Comparison of ENCODE assay signal across 11 cellular contexts in the genomic region with DNA sequence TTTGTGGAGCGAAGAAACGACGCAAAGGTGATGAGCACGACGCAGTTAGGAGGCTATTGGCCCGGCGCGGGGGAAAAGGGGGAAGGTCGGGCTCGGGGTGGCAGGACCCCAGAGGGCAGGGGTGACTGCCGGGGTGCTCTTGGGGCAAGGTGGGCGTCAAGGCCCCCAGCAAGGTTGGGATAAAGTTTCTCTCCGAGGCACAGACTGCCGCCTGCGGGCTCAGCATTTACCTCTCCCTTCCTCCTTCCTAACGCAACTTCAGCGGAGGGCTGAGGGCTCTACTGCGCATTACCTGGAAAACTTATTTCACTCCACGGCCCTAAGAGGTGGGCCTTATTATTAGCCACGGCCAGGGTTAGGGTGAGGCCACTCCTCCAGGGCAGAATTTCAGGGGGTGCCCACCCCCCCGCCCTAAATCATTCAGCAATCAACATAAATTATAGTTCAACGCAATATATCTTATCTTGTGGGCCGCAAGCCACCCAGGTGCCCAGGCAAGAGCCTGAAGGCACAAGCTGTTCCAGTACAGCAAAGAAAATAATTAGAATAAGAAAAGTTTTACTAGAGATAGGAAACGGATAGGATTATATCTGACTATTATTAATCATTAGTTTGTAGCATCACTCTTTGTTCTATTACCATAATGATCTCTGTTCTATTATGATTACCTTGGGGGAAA. TPM values are rescaled to one million over a fixed set of nuclear protein-coding genes. Genes with fewer than 3 reads are reported as not detected.
DNase-seq lines count a peak whose midpoint lies in the region; ATAC-seq and TF ChIP-seq lines count a peak whose summit lies in the region.
"Not testable (repeated sequence)": the region's sequence is repeated elsewhere in the genome, so short reads cannot be mapped to it uniquely, and the experiment has no call there.
"Had no signal": no experiment of that assay in that cellular context is flagged by ENCODE, and none has a peak within 500 bp of the region (broad histone marks: within the 10 kb centered on the region; RNA-seq: fewer than 3 reads in every experiment).

No MANE protein-coding gene starts in this region.

- TF ChIP-seq CTCF in DOHH2 (IDR thresholded peaks at IDR 0.05; ENCODE audit: low read depth, low read length, poor library complexity, severe bottlenecking); colonic mucosa (IDR thresholded peaks at IDR 0.05); vagina (IDR thresholded peaks at IDR 0.05): not testable (repeated sequence)

- H3K9me2 ChIP-seq in DOHH2 (replicated peaks; ENCODE audit: control insufficient read depth, low read length) = not testable (repeated sequence)

- not testable (repeated sequence) for H3K9me3 ChIP-seq in DOHH2 (ENCODE audit: control insufficient read depth, insufficient read depth, low read length); colonic mucosa; right cardiac atrium (ENCODE audit: control insufficient read depth, low read length); naive thymus-derived CD4-positive, alpha-beta T cell (ENCODE audit: control insufficient read depth in 2 of 3, low read length in 3 of 3); skeletal muscle satellite cell (replicated peaks; ENCODE audit: low read length); vagina

- not testable (repeated sequence) for H3K27me3 Mint-ChIP-seq in naive thymus-derived CD4-positive, alpha-beta T cell

- H3K9ac ChIP-seq in colonic mucosa (ENCODE audit: low read depth in 2 of 2, low read length in 2 of 2) (peak overlapping the region in 1 of 2 donors; percentile 83), skeletal muscle satellite cell (ENCODE audit: low read depth, low read length) (peak overlapping the region; percentile 52)

- in situ Hi-C loops in SK-MEL-5 (cut with HindIII; ENCODE audit: low pct_unique_long_range_greater_than_20kb, low sequenced_read_pairs) = not testable (repeated sequence)

- H3K4me1 ChIP-seq in DOHH2 (ENCODE audit: control insufficient read depth, low read length); colonic mucosa; right cardiac atrium (ENCODE audit: control insufficient read depth, insufficient read depth, low read length); naive thymus-derived CD4-positive, alpha-beta T cell (ENCODE audit: control insufficient read depth in 2 of 2, insufficient read depth in 2 of 2, low read length in 2 of 2); skeletal muscle satellite cell (ENCODE audit: control insufficient read depth, insufficient read depth, low read length); vagina: not testable (repeated sequence)

- TF ChIP-seq POLR2A in vagina (IDR thresholded peaks at IDR 0.05) = not testable (repeated sequence)

- 69% methylated on average over 16 of the region's 24 CpGs for WGBS in right cardiac atrium

- H3K36me3 ChIP-seq in DOHH2 (ENCODE audit: control insufficient read depth, low read length); colonic mucosa; naive thymus-derived CD4-positive, alpha-beta T cell (ENCODE audit: control insufficient read depth in 2 of 3, insufficient read depth in 3 of 3, low read length in 3 of 3); skeletal muscle satellite cell (ENCODE audit: insufficient read depth, low read length); vagina: not testable (repeated sequence)

- not testable (repeated sequence) for H4K20me1 ChIP-seq in DOHH2 (ENCODE audit: control insufficient read depth, insufficient read depth, low read depth, low read length)

- not testable (repeated sequence) for H3K27ac ChIP-seq in DOHH2 (ENCODE audit: low read depth, low read length); colonic mucosa; naive thymus-derived CD4-positive, alpha-beta T cell (ENCODE audit: low read depth, low read length)
- H3K27ac ChIP-seq in right cardiac atrium (ENCODE audit: low read length) (peak overlapping the region; percentile 18), vagina (peak overlapping the region; percentile 24)

- H3K9me3 Mint-ChIP-seq in naive thymus-derived CD4-positive, alpha-beta T cell = not testable (repeated sequence)

- H3K27ac Mint-ChIP-seq in naive thymus-derived CD4-positive, alpha-beta T cell = peak overlapping the region in 3 of 9 donors; percentile 53 to 80 (median 60)

- H3K36me3 Mint-ChIP-seq in naive thymus-derived CD4-positive, alpha-beta T cell = not testable (repeated sequence)

- H3K4me2 ChIP-seq in DOHH2 (ENCODE audit: low read length) = peak overlapping the region; percentile 20; the same call in 1 of the 2 replicates
- peak overlapping the region; percentile 35 for H3K4me2 ChIP-seq in skeletal muscle satellite cell (ENCODE audit: low read length)

- not testable (repeated sequence) for H3K27me3 ChIP-seq in DOHH2 (ENCODE audit: control insufficient read depth, low read length); colonic mucosa; right cardiac atrium (ENCODE audit: control insufficient read depth, insufficient read depth); naive thymus-derived CD4-positive, alpha-beta T cell (ENCODE audit: control insufficient read depth in 2 of 2, insufficient read depth in 2 of 2, low read length in 2 of 2); skeletal muscle satellite cell (ENCODE audit: control insufficient read depth, insufficient read depth, low read length); vagina

- peak; percentile 0 for DNase-seq in SK-MEL-5 (ENCODE audit: low read depth, low spot score)
- DNase-seq in activated effector memory CD4-positive, alpha-beta T cell treated with Interleukin-2 at 50 U/mL for 16 hours = peak; percentile 15
- DNase-seq in colonic mucosa = peak; percentile 85
- peak; percentile 59 to 71 (median 69) for DNase-seq in right cardiac atrium
- peak in 6 of 9 donors; percentile 15 to 42 (median 28) for DNase-seq in naive thymus-derived CD4-positive, alpha-beta T cell
- DNase-seq in vagina (ENCODE audit: extremely low spot score in 2 of 2) = peak; percentile 25 to 67

- H3K4me3 Mint-ChIP-seq in naive thymus-derived CD4-positive, alpha-beta T cell = peak overlapping the region in 5 of 10 donors; percentile 30 to 73 (median 65)

- not testable (repeated sequence) for H3K4me1 Mint-ChIP-seq in naive thymus-derived CD4-positive, alpha-beta T cell

- intact Hi-C loops in colonic mucosa (cut with DNase I); right cardiac atrium (cut with DNase I); naive thymus-derived CD4-positive, alpha-beta T cell (cut with micrococcal nuclease); vagina (cut with DNase I): not testable (repeated sequence)

- not testable (repeated sequence) for H3K4me3 ChIP-seq in DOHH2 (ENCODE audit: low read length); colonic mucosa; right cardiac atrium (ENCODE audit: low read length); naive thymus-derived CD4-positive, alpha-beta T cell (ENCODE audit: low read length); skeletal muscle satellite cell (ENCODE audit: low read length)
- peak overlapping the region; percentile 7 to 42 for H3K4me3 ChIP-seq in vagina

- H3F3A ChIP-seq in DOHH2 (ENCODE audit: control insufficient read depth, insufficient read depth) = not testable (repeated sequence)

- CTCF ChIA-PET in naive thymus-derived CD4-positive, alpha-beta T cell (lab: Charles Lee) = not testable (repeated sequence)

- POLR2A ChIA-PET in naive thymus-derived CD4-positive, alpha-beta T cell (lab: Charles Lee) = not testable (repeated sequence)

- not testable (repeated sequence) for H3K79me2 ChIP-seq in DOHH2 (ENCODE audit: control insufficient read depth, low read length)

- ATAC-seq in right cardiac atrium; naive thymus-derived CD4-positive, alpha-beta T cell: not testable (repeated sequence)

RNA-seq across cellular contexts. Expression of a gene that starts 1.6 kb away (rescaled TPM):
- total RNA-seq in SK-MEL-5 (2014; rRNA removed; shearing (Covaris generic)) = not detected in 2 replicates
- polyA plus RNA-seq in SK-MEL-5 (2015; cell fraction: cytosol; rRNA removed) = not detected in 2 replicates
- not detected in 2 replicates for polyA plus RNA-seq in SK-MEL-5 (2015; cell fraction: nucleus; rRNA removed)
- 1,000 to 10,000 TPM; 2,735 to 6,693 TPM for total RNA-seq in colonic mucosa
- total RNA-seq in right cardiac atrium = 1,000 to 10,000 TPM; 4,539 to 8,032 (median 6,851) TPM
- polyA plus RNA-seq in right cardiac atrium = not detected
- total RNA-seq in naive thymus-derived CD4-positive, alpha-beta T cell = 1,000 to 10,000 TPM; 2,629 to 6,823 (median 3,564) TPM
- not detected for polyA plus RNA-seq in naive thymus-derived CD4-positive, alpha-beta T cell
- not detected in 2 replicates for total RNA-seq in skeletal muscle satellite cell (2012; rRNA removed)
- not detected for total RNA-seq in vagina
- total RNA-seq: frontal cortex, liver, M059J had no signal

RNA-seq across cellular contexts. Expression of a gene that starts 3.7 kb away (rescaled TPM):
- total RNA-seq in SK-MEL-5 (2014; rRNA removed; shearing (Covaris generic)) = not detected in 2 replicates
- not detected in 2 replicates for polyA plus RNA-seq in SK-MEL-5 (2015; cell fraction: cytosol; rRNA removed)
- polyA plus RNA-seq in SK-MEL-5 (2015; cell fraction: nucleus; rRNA removed) = not detected in 2 replicates
- not detected for total RNA-seq in colonic mucosa
- total RNA-seq in right cardiac atrium = not detected
- polyA plus RNA-seq in right cardiac atrium = 0.16 TPM
- 1 to 10 TPM in 2 of 5 experiments, under 1 TPM in 1, not detected in 2; 0.72 to 2.0 (median 1.7) TPM for total RNA-seq in naive thymus-derived CD4-positive, alpha-beta T cell
- 1 to 10 TPM in 1 of 2 donors, not detected in 1; 1.3 TPM for polyA plus RNA-seq in naive thymus-derived CD4-positive, alpha-beta T cell
- not detected in 2 replicates for total RNA-seq in skeletal muscle satellite cell (2012; rRNA removed)
- total RNA-seq in vagina = not detected
- total RNA-seq: frontal cortex, liver, M059J had no signal

RNA-seq across cellular contexts. Expression of a gene that starts 20.5 kb away (rescaled TPM):
- total RNA-seq in SK-MEL-5 (2014; rRNA removed; shearing (Covaris generic)) = 1.2 and 1.3 TPM in 2 replicates
- polyA plus RNA-seq in SK-MEL-5 (2015; cell fraction: cytosol; rRNA removed) = 3.0 and 7.7 TPM in 2 replicates
- polyA plus RNA-seq in SK-MEL-5 (2015; cell fraction: nucleus; rRNA removed) = 2.0 and 3.8 TPM in 2 replicates
- total RNA-seq in colonic mucosa (10 to 100 TPM in 1 of 2 donors, 1 to 10 TPM in 1; 4.8 to 10.2 TPM), right cardiac atrium (1 to 10 TPM; 4.9 to 8.7 (median 6.7) TPM), vagina (6.6 TPM)
- polyA plus RNA-seq in right cardiac atrium = 2.8 TPM
- total RNA-seq in naive thymus-derived CD4-positive, alpha-beta T cell = 10 to 100 TPM; 10.4 to 20.7 (median 13.9) TPM
- 1 to 10 TPM; 1.6 to 6.6 TPM for polyA plus RNA-seq in naive thymus-derived CD4-positive, alpha-beta T cell
- 2.8 and 3.0 TPM in 2 replicates for total RNA-seq in skeletal muscle satellite cell (2012; rRNA removed)

Comparison
In these comparisons a context has a peak if more than half of its experiments do, and no peak if none do; other contexts are left out.
1. DNase-seq: peak in every context shown above with its lines; median percentile 85 in colonic mucosa; 69 in right cardiac atrium; 46 in vagina; 28 in naive thymus-derived CD4-positive, alpha-beta T cell; 15 in activated effector memory CD4-positive, alpha-beta T cell treated with Interleukin-2 at 50 U/mL for 16 hours; 0 in SK-MEL-5.
2. RNA of a gene that starts 1.6 kb away (total RNA-seq): 4,539 to 8,032 TPM in right cardiac atrium, 2,735 to 6,693 TPM in colonic mucosa and 2,629 to 6,823 TPM in naive thymus-derived CD4-positive, alpha-beta T cell; not detected in SK-MEL-5 and not detected in vagina (single experiment); every median in the first group is over 1,000 times any median in the second.